Comparison of ENCODE assay signal across 8 cellular contexts in genomic region chr2:38274286-38275276, GRCh38.
DNase-seq lines count a peak whose midpoint lies in the region; ATAC-seq and TF ChIP-seq lines count a peak whose summit lies in the region.

No MANE protein-coding gene starts in this region.

- intact Hi-C loops in aorta (cut with DNase I) = loop anchor here (1.0 to 5.0 kb wide), 3 partner anchors 197 to 292 kb away; partner anchors contain the start of gene CYP1B1 (in 2 of the 2)

- H3K9me3 ChIP-seq in lung (ENCODE audit: control insufficient read depth in 2 of 2, insufficient read depth in 1 of 2, low read length in 1 of 2) (no peaks in the 10 kb centered on the region), aorta (ENCODE audit: control insufficient read depth, low read length) (no peaks in the 10 kb centered on the region)

- ATAC-seq in lung (ENCODE audit: insufficient read depth, low FRiP score) (peak; percentile 85), aorta (ENCODE audit: low FRiP score) (peak; percentile 89), GM21360 (IDR thresholded peaks at IDR 0.05; ENCODE audit: unreplicated experiment) (no peak)

- no peak overlapping the region for H3K27ac ChIP-seq in lung (ENCODE audit: low read depth in 1 of 2, low read length in 1 of 2)
- H3K27ac ChIP-seq in aorta (ENCODE audit: low read depth in 1 of 2, low read length in 2 of 2) = no peak overlapping the region

- H3K27me3 ChIP-seq in lung (ENCODE audit: control insufficient read depth, insufficient read depth) (no peaks in the 10 kb centered on the region), aorta (ENCODE audit: control insufficient read depth in 1 of 2, insufficient read depth in 2 of 2, low read length in 1 of 2) (no peaks in the 10 kb centered on the region)

- DNase-seq in 8988T (peak; percentile 24), GDM1 (lab: John Stamatoyannopoulos, UW) (peak; percentile 39), MV-4-11 (lab: John Stamatoyannopoulos, UW) (peak; percentile 70), SHP77 (lab: John Stamatoyannopoulos, UW) (peak; percentile 20 to 32), dermis blood vessel endothelial cell (peak; percentile 84), lung (ENCODE audit: low spot score) (peak; percentile 45), aorta (no peak)

- peak; percentile 50 for TF ChIP-seq CTCF in lung (IDR thresholded peaks at IDR 0.05; ENCODE audit: control extremely low read depth, extremely low read depth)

- no peak overlapping the region for H3K4me3 ChIP-seq in lung
- H3K4me3 ChIP-seq in aorta (ENCODE audit: low read length in 2 of 2) = no peak overlapping the region

- H3K36me3 ChIP-seq in lung (ENCODE audit: control insufficient read depth in 2 of 2, insufficient read depth in 2 of 2, low read length in 2 of 2) (no peaks in the 10 kb centered on the region), aorta (ENCODE audit: control insufficient read depth in 1 of 2, insufficient read depth in 2 of 2, low read length in 1 of 2) (no peaks in the 10 kb centered on the region)

- no peaks in the 10 kb centered on the region for H3K4me1 ChIP-seq in lung (ENCODE audit: control insufficient read depth in 2 of 2, insufficient read depth in 2 of 2, low read length in 2 of 2)
- no peaks in the 10 kb centered on the region for H3K4me1 ChIP-seq in aorta (ENCODE audit: control insufficient read depth in 1 of 2, insufficient read depth in 2 of 2, low read length in 2 of 2)

- WGBS in lung, 2 donors = 57 to 71% methylated on average over 7 of the region's 7 CpGs
- WGBS in aorta, 2 donors = 40 to 41% methylated on average over 7 of the region's 7 CpGs

Comparison
In these comparisons a context has a peak if more than half of its experiments do, and no peak if none do; other contexts are left out.
1. DNase-seq: peak in 8988T (single experiment), GDM1 (single experiment), MV-4-11 (single experiment), SHP77 (2 of 2), dermis blood vessel endothelial cell (single experiment) and lung (single experiment); none in aorta (0 of 2).